1 cellular context compared by ENCODE assay signal in genomic region chr1:6438047-6438525, GRCh38.
A peak's percentile ranks its signal among the peaks of the same experiment; 100 is the strongest.
TF ChIP-seq lines count a peak whose summit lies in the region.

No MANE protein-coding gene starts in this region.

TF ChIP-seq in IMR-90, 13 proteins besides CTCF, POLR2A, EP300 and RAD21:
- TF ChIP-seq SMC3 (IDR thresholded peaks at IDR 0.05; ENCODE audit: low read depth, low read length): peak; percentile 56
- TF ChIP-seq MAFK (IDR thresholded peaks at IDR 0.05; ENCODE audit: low read depth, low read length): no peak
